ENCODE assay signal across 8 cellular contexts in genomic region chr2:101038455-101039255, GRCh38. TPM values are rescaled to one million over a fixed set of nuclear protein-coding genes. Genes with fewer than 3 reads are reported as not detected.
DNase-seq lines count a peak whose midpoint lies in the region; ATAC-seq, FAIRE-seq and TF ChIP-seq lines count a peak whose summit lies in the region.

No MANE protein-coding gene starts in this region.

- H3K27me3 ChIP-seq in AG04450 (ENCODE audit: control insufficient read depth, insufficient read depth, low read length) = peaks cover 4% of the 10 kb centered on the region

- no peak for DNase-seq in AG04450 (ENCODE audit: low read depth, low spot score)
- no peak for DNase-seq in GM13976 (ENCODE audit: low spot score)
- DNase-seq in SK-MEL-5 (ENCODE audit: low read depth, low spot score) = peak; percentile 83
- no peak for DNase-seq in left ventricle myocardium superior
- peak; percentile 42 for DNase-seq in urothelium cell line (ENCODE audit: low spot score)
- no peak for DNase-seq in DMS79 treated with DMSO at 0.1 percent for 48 hours (lab: John Stamatoyannopoulos, UW)
- no peak for DNase-seq in NCI-H1930 (lab: John Stamatoyannopoulos, UW)

- intact Hi-C loops in left ventricle myocardium superior (cut with micrococcal nuclease) = no loop called here

- peak; percentile 11 for ATAC-seq in left ventricle myocardium superior
- no peak for ATAC-seq in HG03571 (IDR thresholded peaks at IDR 0.05; ENCODE audit: unreplicated experiment)

- peak; percentile 80 for FAIRE-seq in urothelium cell line (lab: Jason Lieb, UNC)

- POLR2A ChIA-PET in AG04450 (lab: Yijun Ruan, JAX) = no interaction called here

- CTCF ChIA-PET in AG04450 (lab: Charles Lee) = interaction anchor here (1.1 to 4.3 kb wide), 2 partner anchors 9 to 166 kb away, joined by 3 to 171 read pairs; no protein-coding TSS in a partner anchor

- in situ Hi-C loops in GM13976 (cut with MboI; ENCODE audit: low sequenced_read_pairs, unreplicated experiment) = no loop called here
- in situ Hi-C loops in SK-MEL-5 (cut with HindIII; ENCODE audit: low pct_unique_long_range_greater_than_20kb, low sequenced_read_pairs) = no loop called here

- H3K9me3 ChIP-seq in AG04450 (ENCODE audit: control insufficient read depth, insufficient read depth, low read length) = no peaks in the 10 kb centered on the region; the same call in 1 of the 2 replicates

- TF ChIP-seq CTCF in AG04450 (IDR thresholded peaks at IDR 0.05; ENCODE audit: low read depth, low read length) (peak; percentile 45), GM13976 (IDR thresholded peaks at IDR 0.05; ENCODE audit: borderline replicate concordance, control extremely low read depth, extremely low read depth, insufficient read depth, missing control alignments) (peak; percentile 35)

- H3K27ac ChIP-seq in AG04450 (ENCODE audit: low read depth, low read length) = no peak overlapping the region

- no peak overlapping the region for H3K4me3 ChIP-seq in AG04450 (ENCODE audit: low read depth, low read length)

RNA-seq across cellular contexts. Expression of gene RPL31, which starts 36.6 kb away (rescaled TPM):
- polyA plus RNA-seq in AG04450 (2011; rRNA removed) = 2,534 and 2,992 TPM in 2 replicates
- 242 and 285 TPM in 2 replicates for polyA minus RNA-seq in AG04450 (2011; rRNA and poly(A)+ RNA removed)
- 2,407 and 2,593 TPM in 2 replicates for total RNA-seq in SK-MEL-5 (2014; rRNA removed; shearing (Covaris generic))
- 933 and 1,059 TPM in 2 replicates for polyA plus RNA-seq in SK-MEL-5 (2015; cell fraction: cytosol; rRNA removed)
- polyA plus RNA-seq in SK-MEL-5 (2015; cell fraction: nucleus; rRNA removed) = 319 and 342 TPM in 2 replicates
- total RNA-seq in left ventricle myocardium superior = 703 TPM

Comparison
In these comparisons a context has a peak if more than half of its experiments do, and no peak if none do; other contexts are left out.
1. DNase-seq: peak in SK-MEL-5 (single experiment) and urothelium cell line (single experiment); none in AG04450 (single experiment), GM13976 (single experiment), left ventricle myocardium superior (single experiment), DMS79 treated with DMSO at 0.1 percent for 48 hours (single experiment) and NCI-H1930 (0 of 2).